ENCODE assay signal across 25 cellular contexts in genomic region chr3:133989931-133990702, GRCh38. TPM values are rescaled to one million over a fixed set of nuclear protein-coding genes. Genes with fewer than 3 reads are reported as not detected.
DNase-seq lines count a peak whose midpoint lies in the region; ATAC-seq and FAIRE-seq lines count a peak whose summit lies in the region.
"Had no signal": no experiment of that assay in that cellular context is flagged by ENCODE, and none has a peak within 500 bp of the region (broad histone marks: within the 10 kb centered on the region; RNA-seq: fewer than 3 reads in every experiment).

No MANE protein-coding gene starts in this region.

- H3K79me1 ChIP-seq in trophoblast cell (ENCODE audit: low read length): peaks cover 48% of the 10 kb centered on the region

- peaks cover 8% of the 10 kb centered on the region for H3K79me2 ChIP-seq in trophoblast cell (ENCODE audit: control insufficient read depth, insufficient read depth, low read length, poor library complexity)

- 100% methylated on average over 1 of the region's 14 CpGs for WGBS in trophoblast cell (ENCODE audit: extremely low coverage, insufficient coverage, insufficient read length)

- peak overlapping the region; percentile 79 for H4K8ac ChIP-seq in trophoblast cell (ENCODE audit: low read depth, low read length)

- peak overlapping the region; percentile 66 for H4K91ac ChIP-seq in trophoblast cell (ENCODE audit: low read depth, low read length)

- no peak for FAIRE-seq in GM19239 (lab: Jason Lieb, UNC)
- FAIRE-seq: endothelial cell of umbilical vein, frontal cortex, H54, kidney had no signal

- peak overlapping the region; percentile 59 for H2BK12ac ChIP-seq in trophoblast cell (ENCODE audit: low read length)

- no peak overlapping the region for H3K4me2 ChIP-seq in trophoblast cell (ENCODE audit: low read length)
- H3K4me2 ChIP-seq: PC-9 had no signal

- peak overlapping the region; percentile 58 for H3K4ac ChIP-seq in trophoblast cell (ENCODE audit: low read depth, low read length)

- no peaks in the 10 kb centered on the region for H3K9me3 ChIP-seq in trophoblast cell (ENCODE audit: insufficient read depth, low read depth, low read length)
- H3K9me3 ChIP-seq: BLaER1 treated with 17β-estradiol and CSF1 and Interleukin-3, amounts not matched to agents 10 nM and 100 nM; upper lobe of right lung had no signal

- DNase-seq in DMS 273 treated with DMSO at 0.1 percent for 48 hours (lab: John Stamatoyannopoulos, UW): peak; percentile 73
- peak; percentile 86 for DNase-seq in MV-4-11 (lab: John Stamatoyannopoulos, UW)
- peak; percentile 86 for DNase-seq in cerebellar cortex (ENCODE audit: low spot score)
- no peak for DNase-seq in trophoblast cell
- DNase-seq in stimulated activated naive CD8-positive, alpha-beta T cell treated with anti-CD3 and anti-CD28 coated beads, Interleukin-15, Interleukin-2, amounts not matched to agents 100 U/mL and 50 U/mL, for 24 hours: no peak
- no peak for DNase-seq in stimulated activated CD4-positive, alpha-beta T cell treated with anti-CD3 and anti-CD28 coated beads, Interleukin-4, amount 100 ng/mL, for 4 hours
- no peak for DNase-seq in GM19239 (ENCODE audit: insufficient read length, low spot score)
- DNase-seq: activated CD4-positive, alpha-beta T cell treated with anti-CD3 and anti-CD28 coated beads, Interleukin-2, amount 50 U/mL, for 48 hours; activated CD8-positive, alpha-beta memory T cell treated with anti-CD3 and anti-CD28 coated beads, Interleukin-2, amount 50 U/mL, for 4 hours; amniotic stem cell; DND-41; kidney; left ventricle myocardium superior; NCI-H1092; NCI-H1694; PC-9; stimulated activated CD4-positive, alpha-beta T cell treated with anti-CD3 and anti-CD28 coated beads, Interleukin-4, amount 100 ng/mL, for 24 hours; upper lobe of right lung had no signal

- H3K18ac ChIP-seq in trophoblast cell (ENCODE audit: low read length): peak overlapping the region; percentile 81

- peak overlapping the region; percentile 83 for H2BK5ac ChIP-seq in trophoblast cell (ENCODE audit: low read depth, low read length, poor library complexity)

- H3K4me1 ChIP-seq in trophoblast cell (ENCODE audit: control insufficient read depth in 1 of 2, insufficient read depth in 2 of 2, low read length in 2 of 2): peaks cover 48 to 53% of the 10 kb centered on the region in 2 experiments

- H2BK120ac ChIP-seq in trophoblast cell (ENCODE audit: insufficient read depth, low read length, poor library complexity): peak overlapping the region; percentile 86

- H3K14ac ChIP-seq in trophoblast cell (ENCODE audit: low read length): peak overlapping the region; percentile 69

- peak overlapping the region; percentile 26 for H3K4me3 ChIP-seq in trophoblast cell (ENCODE audit: low read depth, low read length)
- H3K4me3 ChIP-seq: BLaER1 treated with 17β-estradiol and CSF1 and Interleukin-3, amounts not matched to agents 10 nM and 100 nM; PC-9; upper lobe of right lung had no signal

- peaks cover 21 to 23% of the 10 kb centered on the region in 2 experiments for H3K36me3 ChIP-seq in trophoblast cell (ENCODE audit: control insufficient read depth in 1 of 2, insufficient read depth in 2 of 2, low read length in 2 of 2)
- H3K36me3 ChIP-seq: BLaER1 treated with 17β-estradiol and CSF1 and Interleukin-3, amounts not matched to agents 10 nM and 100 nM; upper lobe of right lung had no signal

- H3K27ac ChIP-seq in trophoblast cell (ENCODE audit: low read depth, low read length): peak overlapping the region; percentile 99
- H3K27ac ChIP-seq: BLaER1 treated with 17β-estradiol and CSF1 and Interleukin-3, amounts not matched to agents 10 nM and 100 nM; PC-9; upper lobe of right lung had no signal

- peak overlapping the region; percentile 64 for H2AK5ac ChIP-seq in trophoblast cell (ENCODE audit: low read length)

- H3K9ac ChIP-seq in trophoblast cell (ENCODE audit: low read length): no peak overlapping the region
- H3K9ac ChIP-seq: BLaER1 treated with 17β-estradiol and CSF1 and Interleukin-3, amounts not matched to agents 10 nM and 100 nM had no signal

- no peak overlapping the region for H2AFZ ChIP-seq in trophoblast cell (ENCODE audit: insufficient read depth, low read length, poor library complexity)
- H2AFZ ChIP-seq: PC-9 had no signal

- no peak overlapping the region for H4K12ac ChIP-seq in trophoblast cell (ENCODE audit: low read depth, low read length)

- no peak overlapping the region for H3K23ac ChIP-seq in trophoblast cell (ENCODE audit: low read length)

- no peak for ATAC-seq in stimulated activated naive CD8-positive, alpha-beta T cell treated with anti-CD3 and anti-CD28 coated beads, Interleukin-15, Interleukin-2, amounts not matched to agents 100 U/mL and 50 U/mL, for 24 hours
- ATAC-seq in HG03175 (IDR thresholded peaks at IDR 0.05; ENCODE audit: unreplicated experiment): no peak
- ATAC-seq: activated CD4-positive, CD25-positive, alpha-beta regulatory T cell treated with anti-CD3 and anti-CD28 coated beads, Interleukin-2, amount 50 U/mL, for 24 hours; left ventricle myocardium superior; SK-N-SH treated with all-trans-retinoic acid at 6 μM for 48 hours had no signal

- no peaks in the 10 kb centered on the region for H3K27me3 ChIP-seq in trophoblast cell (ENCODE audit: insufficient read depth, low read length)
- H3K27me3 ChIP-seq: BLaER1 treated with 17β-estradiol and CSF1 and Interleukin-3, amounts not matched to agents 10 nM and 100 nM; upper lobe of right lung had no signal

RNA-seq across cellular contexts. Expression of gene SLCO2A1, which starts 39.6 kb away (rescaled TPM):
- 416 and 421 TPM in 2 replicates for polyA plus RNA-seq in trophoblast cell (2013)

Comparison
In these comparisons a context has a peak if more than half of its experiments do, and no peak if none do; other contexts are left out.
1. DNase-seq: peak in DMS 273 treated with DMSO at 0.1 percent for 48 hours (single experiment), MV-4-11 (single experiment) and cerebellar cortex (single experiment); none in trophoblast cell (0 of 2), stimulated activated naive CD8-positive, alpha-beta T cell treated with anti-CD3 and anti-CD28 coated beads, Interleukin-15, Interleukin-2, amounts not matched to agents 100 U/mL and 50 U/mL, for 24 hours (single experiment), stimulated activated CD4-positive, alpha-beta T cell treated with anti-CD3 and anti-CD28 coated beads, Interleukin-4, amount 100 ng/mL, for 4 hours (0 of 2) and GM19239 (single experiment).